8 cellular contexts compared by ENCODE assay signal in the genomic region with DNA sequence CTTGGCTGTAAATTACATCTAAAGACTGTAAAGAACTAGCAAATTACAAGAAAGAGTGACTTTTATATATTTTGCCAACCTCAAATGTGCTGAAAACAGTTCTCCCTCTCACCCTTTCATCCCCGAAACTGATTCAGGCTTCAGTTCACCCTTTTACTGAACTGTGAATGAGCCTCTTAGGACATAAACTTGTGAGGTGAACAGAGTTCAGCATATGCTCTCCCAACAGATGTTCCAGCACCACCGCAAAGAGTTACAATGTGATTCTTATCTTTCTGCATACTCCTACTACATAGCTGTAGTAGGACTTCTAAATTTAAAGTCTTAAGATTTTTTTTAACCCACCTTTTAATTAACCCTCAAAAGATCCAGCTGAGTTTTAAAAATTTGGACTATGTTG. TPM values are rescaled to one million over a fixed set of nuclear protein-coding genes. Genes with fewer than 3 reads are reported as not detected.
DNase-seq lines count a peak whose midpoint lies in the region; ATAC-seq and TF ChIP-seq lines count a peak whose summit lies in the region.

No MANE protein-coding gene starts in this region.

- peak overlapping the region; percentile 92 for H3K4me3 ChIP-seq in osteoblast (ENCODE audit: insufficient read depth, low read length)

- peaks cover 4% of the 10 kb centered on the region for H3K27me3 ChIP-seq in osteoblast (ENCODE audit: insufficient read depth, low read length)

- peaks cover 26% of the 10 kb centered on the region for H3K36me3 Mint-ChIP-seq in effector memory CD8-positive, alpha-beta T cell (ENCODE audit: insufficient read depth)

- peak overlapping the region; percentile 85; the same call in 1 of the 2 replicates for H3K9ac ChIP-seq in ES-I3 (ENCODE audit: low read depth, low read length)

- H3K27me3 Mint-ChIP-seq in effector memory CD8-positive, alpha-beta T cell = no peaks in the 10 kb centered on the region

- H3K9me3 ChIP-seq in ES-I3 (ENCODE audit: control insufficient read depth, insufficient read depth, low read length) = no peaks in the 10 kb centered on the region
- H3K9me3 ChIP-seq in osteoblast (ENCODE audit: low read depth, low read length) = no peaks in the 10 kb centered on the region

- H3K36me3 ChIP-seq in ES-I3 (ENCODE audit: insufficient read depth, low read length) = no peaks in the 10 kb centered on the region
- H3K36me3 ChIP-seq in osteoblast (ENCODE audit: insufficient read depth, low read length) = no peaks in the 10 kb centered on the region

- H3K4me1 Mint-ChIP-seq in effector memory CD8-positive, alpha-beta T cell (ENCODE audit: low read depth in 2 of 2) = peaks cover 16 to 30% of the 10 kb centered on the region in 2 donors

- peak; percentile 28 for DNase-seq in NAMALWA (ENCODE audit: low spot score)
- no peak for DNase-seq in effector memory CD8-positive, alpha-beta T cell
- DNase-seq in osteoblast (ENCODE audit: insufficient read length, low spot score, missing footprints) = peak; percentile 66
- no peak for DNase-seq in NCI-H1092 (lab: John Stamatoyannopoulos, UW)
- no peak for DNase-seq in NCI-H1417 (lab: John Stamatoyannopoulos, UW)

- peak overlapping the region; percentile 84 to 86 for H3K27ac Mint-ChIP-seq in effector memory CD8-positive, alpha-beta T cell

- no peaks in the 10 kb centered on the region for H4K20me1 ChIP-seq in osteoblast (ENCODE audit: insufficient read depth, low read length)

- H3K4me3 Mint-ChIP-seq in effector memory CD8-positive, alpha-beta T cell = peak overlapping the region; percentile 85 to 93

- no peak for ATAC-seq in effector memory CD8-positive, alpha-beta T cell (replicated peaks)
- ATAC-seq in HG03196 (IDR thresholded peaks at IDR 0.05; ENCODE audit: unreplicated experiment) (no peak), HG03571 (IDR thresholded peaks at IDR 0.05; ENCODE audit: unreplicated experiment) (no peak)

- no peak for TF ChIP-seq CTCF in osteoblast (IDR thresholded peaks at IDR 0.05; ENCODE audit: extremely low read depth, low read depth, low read length)

- peaks cover 16% of the 10 kb centered on the region for H3K4me1 ChIP-seq in ES-I3 (ENCODE audit: insufficient read depth, low read length)
- peaks cover 21% of the 10 kb centered on the region for H3K4me1 ChIP-seq in osteoblast (ENCODE audit: insufficient read depth, low read length)

- peak overlapping the region; percentile 80 for H3K4me2 ChIP-seq in osteoblast (ENCODE audit: insufficient read depth, low read length)

- H2AFZ ChIP-seq in osteoblast (ENCODE audit: low read length) = no peak overlapping the region

- peaks cover 23% of the 10 kb centered on the region for H3K79me2 ChIP-seq in osteoblast (ENCODE audit: insufficient read depth, low read length)

- no peak overlapping the region for H3K27ac ChIP-seq in osteoblast (ENCODE audit: low read depth, low read length)

- H3K9me3 Mint-ChIP-seq in effector memory CD8-positive, alpha-beta T cell = no peaks in the 10 kb centered on the region

RNA-seq across cellular contexts. Expression of a gene that starts 1.2 kb away (rescaled TPM):
- total RNA-seq in osteoblast = 7.4 and 10.1 TPM in 2 replicates

Comparison
In these comparisons a context has a peak if more than half of its experiments do, and no peak if none do; other contexts are left out.
1. DNase-seq: peak in NAMALWA (single experiment) and osteoblast (single experiment); none in effector memory CD8-positive, alpha-beta T cell (0 of 3), NCI-H1092 (single experiment) and NCI-H1417 (0 of 3).